ENCODE assay signal across 1 cellular context in the genomic region with DNA sequence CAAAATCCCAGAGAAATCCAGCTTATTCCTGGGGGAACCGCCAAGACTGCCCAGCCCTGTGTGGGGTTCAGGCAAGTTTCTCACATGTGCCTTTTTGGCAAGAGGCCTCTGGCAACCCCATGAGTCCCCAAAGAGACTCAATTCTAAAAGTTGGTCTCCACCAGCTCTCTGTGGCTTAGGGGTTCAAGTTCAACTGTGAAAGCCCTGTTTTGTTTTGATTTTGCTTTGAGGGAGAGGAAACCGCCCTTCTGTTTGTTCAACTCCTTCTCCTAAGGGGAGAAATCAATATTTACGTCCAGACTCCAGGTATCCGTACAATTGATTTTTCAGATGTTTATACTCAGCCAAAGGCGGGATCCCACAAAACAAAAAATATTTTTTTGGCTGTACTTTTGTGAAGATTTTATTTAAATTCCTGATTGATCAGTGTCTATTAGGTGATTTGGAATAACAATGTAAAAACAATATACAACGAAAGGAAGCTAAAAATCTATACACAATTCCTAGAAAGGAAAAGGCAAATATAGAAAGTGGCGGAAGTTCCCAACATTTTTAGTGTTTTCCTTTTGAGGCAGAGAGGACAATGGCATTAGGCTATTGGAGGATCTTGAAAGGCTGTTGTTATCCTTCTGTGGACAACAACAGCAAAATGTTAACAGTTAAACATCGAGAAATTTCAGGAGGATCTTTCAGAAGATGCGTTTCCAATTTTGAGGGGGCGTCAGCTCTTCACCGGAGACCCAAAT.
TF ChIP-seq lines count a peak whose summit lies in the region.

No MANE protein-coding gene starts in this region.

TF ChIP-seq in endothelial cell of umbilical vein, 7 proteins besides CTCF, POLR2A, EP300 and RAD21:
- TF ChIP-seq JUN (IDR thresholded peaks at IDR 0.05; ENCODE audit: borderline replicate concordance, insufficient read depth, insufficient read length, low read depth) (no peak), EZH2 (IDR thresholded peaks at IDR 0.05; ENCODE audit: borderline replicate concordance, low read depth, low read length, severe bottlenecking) (no peak)
TF ChIP-seq in endothelial cell of umbilical vein: peak in this region for 0.
